9 cellular contexts compared by ENCODE assay signal in genomic region chr10:71757450-71757918, GRCh38. TPM values are rescaled to one million over a fixed set of nuclear protein-coding genes. Genes with fewer than 3 reads are reported as not detected.
A peak's percentile ranks its signal among the peaks of the same experiment; 100 is the strongest.
DNase-seq lines count a peak whose midpoint lies in the region; ATAC-seq and TF ChIP-seq lines count a peak whose summit lies in the region.
"Had no signal": no experiment of that assay in that cellular context is flagged by ENCODE, and none has a peak within 500 bp of the region (broad histone marks: within the 10 kb centered on the region; RNA-seq: fewer than 3 reads in every experiment).

No MANE protein-coding gene starts in this region.

- H3K36me3 Mint-ChIP-seq in T-helper 17 cell (ENCODE audit: low read depth) (peaks cover 11% of the 10 kb centered on the region), neural progenitor cell (no peaks in the 10 kb centered on the region)

- H3K9me3 Mint-ChIP-seq in neural progenitor cell: no peaks in the 10 kb centered on the region

- peak overlapping the region; percentile 81 to 82 for H3K27ac ChIP-seq in esophagus (ENCODE audit: low read depth in 2 of 2, low read length in 1 of 2)
- no peak overlapping the region for H3K27ac ChIP-seq in neural progenitor cell

- no peak overlapping the region for H3K9ac ChIP-seq in neural progenitor cell

- H3K4me1 Mint-ChIP-seq in T-helper 17 cell (peaks cover 77% of the 10 kb centered on the region), neural progenitor cell (peaks cover 25% of the 10 kb centered on the region)

- ATAC-seq in T-helper 17 cell (peak; percentile 6), GM21447 (IDR thresholded peaks at IDR 0.05; ENCODE audit: unreplicated experiment) (no peak), GM18502 (IDR thresholded peaks at IDR 0.05; ENCODE audit: poor library complexity, unreplicated experiment) (no peak)

- H3K79me2 ChIP-seq in neural progenitor cell (ENCODE audit: low read depth): no peaks in the 10 kb centered on the region

- no peaks in the 10 kb centered on the region for H3K27me3 Mint-ChIP-seq in T-helper 17 cell
- H3K27me3 Mint-ChIP-seq in neural progenitor cell (ENCODE audit: insufficient read depth, low read depth): peaks cover 10% of the 10 kb centered on the region

- H3K27ac Mint-ChIP-seq in T-helper 17 cell (peak overlapping the region; percentile 94), neural progenitor cell (no peak overlapping the region)

- peak overlapping the region; percentile 22 for H2AFZ ChIP-seq in neural progenitor cell (replicated peaks)

- TF ChIP-seq CTCF in neural progenitor cell (IDR thresholded peaks at IDR 0.05): no peak

- H3K9me3 ChIP-seq in T-helper 17 cell (ENCODE audit: control insufficient read depth, low read length, poor library complexity, severe bottlenecking) (no peaks in the 10 kb centered on the region), esophagus (ENCODE audit: control insufficient read depth in 2 of 2, insufficient read depth in 1 of 2, low read depth in 1 of 2, low read length in 1 of 2) (no peaks in the 10 kb centered on the region), neural progenitor cell (ENCODE audit: low read depth) (no peaks in the 10 kb centered on the region)

- peaks cover 0 to 30% of the 10 kb centered on the region in 2 donors for H3K36me3 ChIP-seq in esophagus (ENCODE audit: control insufficient read depth in 2 of 2, insufficient read depth in 2 of 2, low read length in 1 of 2)
- H3K36me3 ChIP-seq in neural progenitor cell: no peaks in the 10 kb centered on the region

- H4K20me1 ChIP-seq in neural progenitor cell (ENCODE audit: low read depth): no peaks in the 10 kb centered on the region

- DNase-seq in C1 segment of cervical spinal cord (lab: John Stamatoyannopoulos, UW) (peak in 8 of 14 donors; percentile 52 to 78 (median 58)), T-helper 17 cell (no peak), neural progenitor cell (ENCODE audit: low spot score) (peak; percentile 68), SKM-1 treated with dmso at 0.1 percent for 144 hours (lab: John Stamatoyannopoulos, UW; ENCODE audit: unreplicated experiment) (no peak), NCI-H524 treated with DMSO at 0.1 percent for 48 hours (lab: John Stamatoyannopoulos, UW) (no peak)

- peaks cover 7% of the 10 kb centered on the region for H3F3A ChIP-seq in neural progenitor cell (ENCODE audit: low read depth)

- H3K4me3 ChIP-seq in esophagus (ENCODE audit: low read depth in 1 of 2, low read length in 2 of 2): no peak overlapping the region
- H3K4me3 ChIP-seq in neural progenitor cell: no peak overlapping the region

- H3K4me2 ChIP-seq in neural progenitor cell: peak overlapping the region; percentile 12

- no peaks in the 10 kb centered on the region for H3K27me3 ChIP-seq in esophagus (ENCODE audit: control insufficient read depth in 1 of 2, insufficient read depth in 2 of 2, low read length in 2 of 2)
- no peaks in the 10 kb centered on the region for H3K27me3 ChIP-seq in neural progenitor cell

- 39 to 42% methylated on average over 10 of the region's 10 CpGs for WGBS in esophagus, 2 donors

- peaks cover 13 to 32% of the 10 kb centered on the region in 2 donors for H3K4me1 ChIP-seq in esophagus (ENCODE audit: control insufficient read depth in 2 of 2, insufficient read depth in 2 of 2, low read length in 1 of 2)
- H3K4me1 ChIP-seq in neural progenitor cell: peaks cover 14% of the 10 kb centered on the region

- peak overlapping the region; percentile 80 for H3K4me3 Mint-ChIP-seq in T-helper 17 cell
- no peak overlapping the region for H3K4me3 Mint-ChIP-seq in neural progenitor cell

RNA-seq across cellular contexts. Expression of gene VSIR, which starts 15.8 kb away (rescaled TPM):
- 100 to 1,000 TPM; 119 to 124 TPM for total RNA-seq in T-helper 17 cell
- 10 to 100 TPM; 26.6 to 41.9 TPM for polyA plus RNA-seq in esophagus
- 0.46 TPM in 1 of 2 replicates, not detected in the other for total RNA-seq in neural progenitor cell (ENCODE audit: low replicate concordance)

RNA-seq across cellular contexts. Expression of gene C10orf105, which starts 37.9 kb away (rescaled TPM):
- total RNA-seq in T-helper 17 cell (under 1 TPM; 0.31 to 0.37 TPM), neural progenitor cell (ENCODE audit: low replicate concordance) (0.39 and 1.5 TPM in 2 replicates)
- polyA plus RNA-seq in esophagus: under 1 TPM; 0.02 to 0.04 TPM
- total RNA-seq: osteocyte had no signal

Comparison
In these comparisons a context has a peak if more than half of its experiments do, and no peak if none do; other contexts are left out.
1. DNase-seq: peak in C1 segment of cervical spinal cord (8 of 14) and neural progenitor cell (single experiment); none in T-helper 17 cell (0 of 3), SKM-1 treated with dmso at 0.1 percent for 144 hours (single experiment) and NCI-H524 treated with DMSO at 0.1 percent for 48 hours (single experiment).
2. RNA of gene VSIR, which starts 15.8 kb away (total RNA-seq): 119 to 124 TPM in T-helper 17 cell; 0.46 TPM in neural progenitor cell; every median in the first group is over 10 times any median in the second.